In the genomic region with DNA sequence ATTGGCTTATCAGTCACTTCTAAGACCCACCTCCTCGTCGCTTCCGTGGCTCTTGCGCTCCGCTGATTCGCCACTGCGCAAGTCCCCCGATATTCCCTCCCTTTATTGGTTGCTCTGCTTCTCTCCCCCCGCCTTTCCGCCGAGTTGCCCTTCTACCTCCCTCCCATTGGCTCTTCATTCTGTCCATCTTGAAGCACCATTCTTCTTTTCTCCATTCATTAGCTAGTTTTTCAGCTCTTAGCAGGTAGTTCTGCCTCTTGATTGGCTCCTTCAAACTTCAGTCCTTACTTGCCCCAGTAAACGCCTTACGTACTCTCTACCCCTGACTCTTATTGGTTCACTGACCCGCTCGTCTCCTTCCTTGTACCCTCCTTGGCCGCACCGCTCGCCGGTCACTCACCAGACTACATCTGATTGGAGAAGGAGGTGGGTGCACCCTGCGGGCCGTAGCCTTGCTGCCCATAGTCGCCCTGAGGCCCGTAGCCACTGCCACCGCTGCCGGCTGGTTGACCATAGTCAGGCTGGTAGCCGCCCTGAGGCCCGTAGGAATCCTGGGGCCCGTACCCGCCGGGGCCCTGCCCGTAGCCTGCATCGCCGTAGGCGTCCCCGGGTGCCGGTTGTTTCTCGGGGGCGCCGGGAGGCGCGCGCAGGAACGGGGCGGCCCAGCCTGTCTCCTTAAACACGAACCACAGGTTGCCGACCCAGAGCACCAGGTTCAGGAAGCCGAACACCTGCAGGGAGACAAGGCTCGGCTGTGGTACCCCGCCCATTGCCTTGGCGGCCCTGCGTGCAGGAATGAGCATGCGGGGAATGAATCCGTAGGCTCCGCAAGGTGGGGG, we compare ENCODE assay signal across 8 cellular contexts. TPM values are rescaled to one million over a fixed set of nuclear protein-coding genes. Genes with fewer than 3 reads are reported as not detected.
DNase-seq lines count a peak whose midpoint lies in the region; ATAC-seq and TF ChIP-seq lines count a peak whose summit lies in the region.

No MANE protein-coding gene starts in this region.

- peak overlapping the region; percentile 48; the same call in 1 of the 2 replicates for H3K14ac ChIP-seq in IMR-90 (replicated peaks; ENCODE audit: low read depth, low read length)

- H3K79me2 ChIP-seq in PC-9 (ENCODE audit: low read depth): no peaks in the 10 kb centered on the region

- H3K4me3 ChIP-seq in IMR-90 (ENCODE audit: insufficient read depth, low read depth, low read length): peak overlapping the region; percentile 64
- peak overlapping the region; percentile 57; the same call in 1 of the 2 replicates for H3K4me3 ChIP-seq in PC-9
- peak overlapping the region; percentile 62 to 74 (median 69) for H3K4me3 ChIP-seq in esophagus muscularis mucosa
- H3K4me3 ChIP-seq in muscle layer of duodenum (ENCODE audit: low read depth in 1 of 2, low read length in 2 of 2): peak overlapping the region; percentile 61 to 74

- H2AFZ ChIP-seq in IMR-90 (replicated peaks; ENCODE audit: low read length, poor library complexity): peak overlapping the region; percentile 88
- H2AFZ ChIP-seq in PC-9: 0 out of 2 replicates have a peak overlapping the region, but pooled peaks have one; percentile 48

- H2BK20ac ChIP-seq in IMR-90 (ENCODE audit: low read depth, low read length): no peak overlapping the region

- H3K9ac ChIP-seq in IMR-90 (ENCODE audit: low read depth, low read length): peak overlapping the region; percentile 75

- H3K18ac ChIP-seq in IMR-90 (ENCODE audit: low read depth, low read length): no peak overlapping the region

- peak overlapping the region; percentile 89 for H3K4me3 Mint-ChIP-seq in stimulated activated memory B cell treated with anti-CD40 and anti-IgM and Interleukin-4, amounts not matched to agents 10 μg/mL and 1 μg/mL and 100 μg/mL, for 72 hours

- H3K9me3 ChIP-seq in IMR-90 (ENCODE audit: control insufficient read depth, insufficient read depth, low read length): no peaks in the 10 kb centered on the region
- no peaks in the 10 kb centered on the region for H3K9me3 ChIP-seq in PC-9 (ENCODE audit: insufficient read depth, low read depth)
- no peaks in the 10 kb centered on the region for H3K9me3 ChIP-seq in esophagus muscularis mucosa
- no peaks in the 10 kb centered on the region for H3K9me3 ChIP-seq in muscle layer of duodenum (ENCODE audit: control insufficient read depth in 1 of 2, low read length in 2 of 2)

- H3K9me1 ChIP-seq in IMR-90 (ENCODE audit: insufficient read depth, low read length): no peaks in the 10 kb centered on the region

- H2AK9ac ChIP-seq in IMR-90 (replicated peaks; ENCODE audit: low read depth, low read length, poor library complexity): peak overlapping the region; percentile 76

- H3K27ac Mint-ChIP-seq in stimulated activated memory B cell treated with anti-CD40 and anti-IgM and Interleukin-4, amounts not matched to agents 10 μg/mL and 1 μg/mL and 100 μg/mL, for 72 hours: peak overlapping the region; percentile 86

- dilution Hi-C loops in IMR-90 (cut with HindIII; ENCODE audit: low sequenced_read_pairs, unreplicated experiment): no loop called here

- H2BK5ac ChIP-seq in IMR-90 (ENCODE audit: low read depth, low read length, poor library complexity, severe bottlenecking): peak overlapping the region; percentile 41

- peaks cover 47% of the 10 kb centered on the region for H3K4me1 Mint-ChIP-seq in stimulated activated memory B cell treated with anti-CD40 and anti-IgM and Interleukin-4, amounts not matched to agents 10 μg/mL and 1 μg/mL and 100 μg/mL, for 72 hours

- H4K8ac ChIP-seq in IMR-90 (ENCODE audit: low read depth in 2 of 2, low read length in 2 of 2): peak overlapping the region in 1 of 2 experiments; percentile 72; a peak in 2 of 4 replicates

- no peak overlapping the region for H2AK5ac ChIP-seq in IMR-90 (ENCODE audit: low read depth, low read length)

- no peak for TF ChIP-seq RAD21 in IMR-90 (IDR thresholded peaks at IDR 0.05; ENCODE audit: low read length)

- CTCF ChIA-PET in IMR-90 (lab: Yijun Ruan, JAX): interaction anchor here (0.6 to 1.2 kb wide), 2 partner anchors 12 to 66 kb away, joined by 3 to 4 read pairs; no protein-coding TSS in a partner anchor
- CTCF ChIA-PET in PC-9 (lab: Charles Lee): interaction anchor here (1.0 kb wide), 1 partner anchor 35 kb away, joined by 3 read pairs; no protein-coding TSS in a partner anchor

- intact Hi-C loops in IMR-90 (cut with micrococcal nuclease): loop anchor here (5.0 kb wide), 1 partner anchor 561 kb away; no protein-coding TSS in a partner anchor
- intact Hi-C loops in PC-9 (cut with micrococcal nuclease; ENCODE audit: unreplicated experiment): loop anchor here (2.0 kb wide), 1 partner anchor 78 kb away; a partner anchor contains a TSS
- intact Hi-C loops in esophagus muscularis mucosa (cut with DNase I): loop anchor here (5.0 kb wide), 1 partner anchor 71 kb away; a partner anchor contains a TSS

- POLR2A ChIA-PET in IMR-90 (lab: Charles Lee; ENCODE audit: unreplicated experiment): interaction anchor here (0.5 to 1.0 kb wide), 3 partner anchors 24 to 692 kb away, joined by 3 to 5 read pairs (median 3); a partner anchor contains a TSS
- POLR2A ChIA-PET in PC-9 (lab: Charles Lee; ENCODE audit: unreplicated experiment): interaction anchor here (0.5 to 1.4 kb wide), 9 partner anchors 9 to 913 kb away, joined by 3 to 14 read pairs (median 7); a partner anchor contains a TSS

- no peak overlapping the region; the same call in 1 of the 2 replicates for H3K23ac ChIP-seq in IMR-90 (ENCODE audit: low read depth, low read length)

- no peak for TF ChIP-seq EP300 in esophagus muscularis mucosa (IDR thresholded peaks at IDR 0.05)

- peak overlapping the region; percentile 29; the same call in 1 of the 2 replicates for H3K4ac ChIP-seq in IMR-90 (ENCODE audit: low read depth, low read length)

- no peaks in the 10 kb centered on the region for H4K20me1 ChIP-seq in IMR-90 (ENCODE audit: insufficient read depth, low read length)
- no peaks in the 10 kb centered on the region for H4K20me1 ChIP-seq in PC-9 (ENCODE audit: insufficient read depth)

- peak; percentile 33; the same call in 1 of the 2 replicates for TF ChIP-seq POLR2A in IMR-90 (IDR thresholded peaks at IDR 0.05; ENCODE audit: low read depth, low read length)
- TF ChIP-seq POLR2A in esophagus muscularis mucosa (IDR thresholded peaks at IDR 0.05; ENCODE audit: low read depth): peak; percentile 15

- DNase-seq in DMS153 (lab: John Stamatoyannopoulos, UW) (peak; percentile 98), IMR-90 (peak; percentile 100), PC-9 (peak; percentile 79 to 95), esophagus muscularis mucosa (ENCODE audit: extremely low spot score) (peak; percentile 97)
- DNase-seq in activated T-cell treated with anti-CD3 and anti-CD28 coated beads, Interleukin-2, amount 50 U/mL, for 48 hours: peak; percentile 78 to 84

- no peaks in the 10 kb centered on the region for H3K9me3 Mint-ChIP-seq in stimulated activated memory B cell treated with anti-CD40 and anti-IgM and Interleukin-4, amounts not matched to agents 10 μg/mL and 1 μg/mL and 100 μg/mL, for 72 hours

- H3K36me3 Mint-ChIP-seq in stimulated activated memory B cell treated with anti-CD40 and anti-IgM and Interleukin-4, amounts not matched to agents 10 μg/mL and 1 μg/mL and 100 μg/mL, for 72 hours: no peaks in the 10 kb centered on the region

- no peak overlapping the region for H3K56ac ChIP-seq in IMR-90 (ENCODE audit: extremely low read depth, insufficient read depth, low read length)

- H3K4me2 ChIP-seq in IMR-90 (ENCODE audit: low read depth, low read length) (peak overlapping the region; percentile 81), PC-9 (peak overlapping the region; percentile 54)

- no peaks in the 10 kb centered on the region for H3K36me3 ChIP-seq in IMR-90 (ENCODE audit: control insufficient read depth, insufficient read depth, low read length)
- H3K36me3 ChIP-seq in PC-9 (ENCODE audit: low read depth): no peaks in the 10 kb centered on the region
- no peaks in the 10 kb centered on the region for H3K36me3 ChIP-seq in esophagus muscularis mucosa
- no peaks in the 10 kb centered on the region for H3K36me3 ChIP-seq in muscle layer of duodenum (ENCODE audit: control insufficient read depth in 1 of 2, insufficient read depth in 2 of 2, low read length in 2 of 2)

- H3K4me1 ChIP-seq in IMR-90 (ENCODE audit: control insufficient read depth, insufficient read depth, low read length) (no peaks in the 10 kb centered on the region; the same call in 1 of the 2 replicates), PC-9 (replicated peaks; ENCODE audit: insufficient read depth) (no peaks in the 10 kb centered on the region), esophagus muscularis mucosa (peaks cover 0 to 22% (median 16%) of the 10 kb centered on the region in 4 donors), muscle layer of duodenum (ENCODE audit: control insufficient read depth in 1 of 2, insufficient read depth in 2 of 2, low read length in 2 of 2) (no peaks in the 10 kb centered on the region)

- H3K27me3 ChIP-seq in IMR-90 (ENCODE audit: control insufficient read depth, insufficient read depth, low read length) (no peaks in the 10 kb centered on the region), PC-9 (ENCODE audit: insufficient read depth, low read depth) (no peaks in the 10 kb centered on the region), esophagus muscularis mucosa (no peaks in the 10 kb centered on the region), muscle layer of duodenum (ENCODE audit: low read depth, low read length) (no peaks in the 10 kb centered on the region)

- WGBS in IMR-90 (ENCODE audit: extremely low coverage in 2 of 2, insufficient read length in 1 of 2), 2 experiments: 34% methylated on average over 35 of the region's 54 CpGs; no CpG with 5 or more reads in 1 of the 2 experiments
- 38% methylated on average over 33 of the region's 54 CpGs for WGBS in esophagus muscularis mucosa

- ATAC-seq in GM21529 (IDR thresholded peaks at IDR 0.05; ENCODE audit: unreplicated experiment) (peak; percentile 91), IMR-90 (ENCODE audit: low read depth) (peak; percentile 90)
- peak; percentile 95 for ATAC-seq in stimulated activated memory B cell treated with anti-CD40 and anti-IgM and Interleukin-4, amounts not matched to agents 10 μg/mL and 1 μg/mL and 100 μg/mL, for 72 hours

- no peak overlapping the region for H4K5ac ChIP-seq in IMR-90 (ENCODE audit: low read depth, low read length)

- H3K27ac ChIP-seq in IMR-90 (ENCODE audit: insufficient read depth, low read length) (peak overlapping the region; percentile 37), PC-9 (0 out of 2 replicates have a peak overlapping the region, but pooled peaks have one; percentile 23), esophagus muscularis mucosa (replicated peaks in 1 of 4) (peak overlapping the region; percentile 89 to 92 (median 90)), muscle layer of duodenum (ENCODE audit: low read length) (peak overlapping the region; percentile 60)

- H3K79me1 ChIP-seq in IMR-90 (ENCODE audit: low read depth in 1 of 2, low read length in 2 of 2): no peaks in the 10 kb centered on the region; a peak in 1 of 4 replicates

- no peak overlapping the region for H2BK120ac ChIP-seq in IMR-90 (ENCODE audit: low read depth, low read length)

- no peaks in the 10 kb centered on the region for H3K9me2 ChIP-seq in PC-9 (ENCODE audit: insufficient read depth)

- no peaks in the 10 kb centered on the region for H3K27me3 Mint-ChIP-seq in stimulated activated memory B cell treated with anti-CD40 and anti-IgM and Interleukin-4, amounts not matched to agents 10 μg/mL and 1 μg/mL and 100 μg/mL, for 72 hours

- peak overlapping the region; percentile 51; the same call in 1 of the 2 replicates for H4K91ac ChIP-seq in IMR-90 (ENCODE audit: insufficient read depth, low read depth, low read length)

- no peak overlapping the region for H2BK15ac ChIP-seq in IMR-90 (ENCODE audit: low read depth, low read length)

- BruUV-seq in IMR-90 (replicated peaks; lab: Mats Ljungman, UMichigan): no TSS peak
- BruUV-seq in PC-9 (replicated peaks; lab: Mats Ljungman, UMichigan): TSS peak; percentile 83

- TF ChIP-seq CTCF in IMR-90 (conservative IDR thresholded peaks at IDR 0.05; ENCODE audit: low read depth, low read length): no peak
- no peak for TF ChIP-seq CTCF in PC-9 (conservative IDR thresholded peaks at IDR 0.05)
- no peak for TF ChIP-seq CTCF in esophagus muscularis mucosa (IDR thresholded peaks at IDR 0.05)

- in situ Hi-C loops in IMR-90 (cut with MboI; ENCODE audit: low sequenced_read_pairs): no loop called here

- H3F3A ChIP-seq in PC-9 (ENCODE audit: insufficient read depth, low read depth): no peaks in the 10 kb centered on the region

RNA-seq across cellular contexts. Expression of a gene that starts 5.1 kb away (rescaled TPM):
- total RNA-seq in IMR-90 (2012; rRNA removed): 3.1 and 3.4 TPM in 2 replicates
- 6.4 and 6.8 TPM in 2 replicates for polyA plus RNA-seq in IMR-90 (2012; rRNA removed)
- polyA plus RNA-seq in IMR-90 (2012; cell fraction: cytosol; rRNA removed): 4.0 and 7.7 TPM in 2 replicates
- 21.5 and 50.0 TPM in 2 replicates for polyA plus RNA-seq in IMR-90 (2012; cell fraction: nucleus; rRNA removed; ENCODE audit: low replicate concordance)
- 13.1 and 13.5 TPM in 2 replicates for total RNA-seq in PC-9 (2021)
- 10 to 100 TPM in 3 of 4 donors, 1 to 10 TPM in 1; 7.6 to 16.2 (median 12.3) TPM for total RNA-seq in esophagus muscularis mucosa

RNA-seq across cellular contexts. Expression of a gene that starts 8.7 kb away (rescaled TPM):
- total RNA-seq in IMR-90 (2012; rRNA removed) (under 0.01 TPM in 1 of 2 replicates, not detected in the other), PC-9 (2021) (0.44 and 0.63 TPM in 2 replicates), esophagus muscularis mucosa (10 to 100 TPM in 1 of 4 donors, 1 to 10 TPM in 3; 4.5 to 12.0 (median 6.1) TPM)
- polyA plus RNA-seq in IMR-90 (2012; rRNA removed): 0.05 and 0.06 TPM in 2 replicates
- polyA plus RNA-seq in IMR-90 (2012; cell fraction: cytosol; rRNA removed): 0.02 and 0.08 TPM in 2 replicates
- 0.09 and 0.16 TPM in 2 replicates for polyA plus RNA-seq in IMR-90 (2012; cell fraction: nucleus; rRNA removed; ENCODE audit: low replicate concordance)

RNA-seq across cellular contexts. Expression of a gene that starts 19.6 kb away (rescaled TPM):
- total RNA-seq in IMR-90 (2012; rRNA removed): 22.6 and 29.2 TPM in 2 replicates
- polyA plus RNA-seq in IMR-90 (2012; rRNA removed): 149 and 156 TPM in 2 replicates
- polyA plus RNA-seq in IMR-90 (2012; cell fraction: cytosol; rRNA removed): 125 and 134 TPM in 2 replicates
- polyA plus RNA-seq in IMR-90 (2012; cell fraction: nucleus; rRNA removed; ENCODE audit: low replicate concordance): 31.7 and 42.9 TPM in 2 replicates
- total RNA-seq in PC-9 (2021): 90.0 and 94.5 TPM in 2 replicates
- total RNA-seq in esophagus muscularis mucosa: 100 to 1,000 TPM in 1 of 4 donors, 10 to 100 TPM in 3; 55.3 to 101 (median 76.3) TPM

RNA-seq across cellular contexts. Expression of a gene that starts 28.7 kb away (rescaled TPM):
- total RNA-seq in IMR-90 (2012; rRNA removed) (0.56 and 0.72 TPM in 2 replicates), PC-9 (2021) (1.8 and 2.0 TPM in 2 replicates), esophagus muscularis mucosa (1 to 10 TPM; 1.5 to 4.2 (median 3.6) TPM)
- polyA plus RNA-seq in IMR-90 (2012; rRNA removed): 1.0 and 1.1 TPM in 2 replicates
- polyA plus RNA-seq in IMR-90 (2012; cell fraction: cytosol; rRNA removed): 0.68 and 1.5 TPM in 2 replicates
- polyA plus RNA-seq in IMR-90 (2012; cell fraction: nucleus; rRNA removed; ENCODE audit: low replicate concordance): 1.5 and 2.2 TPM in 2 replicates

RNA-seq across cellular contexts. Expression of a gene that starts 41.9 kb away (rescaled TPM):
- total RNA-seq in IMR-90 (2012; rRNA removed) (not detected in 2 replicates), PC-9 (2021) (not detected in 2 replicates), esophagus muscularis mucosa (under 1 TPM; under 0.01 to 0.42 (median 0.06) TPM)
- not detected in 2 replicates for polyA plus RNA-seq in IMR-90 (2012; rRNA removed)
- not detected in 2 replicates for polyA plus RNA-seq in IMR-90 (2012; cell fraction: cytosol; rRNA removed)
- polyA plus RNA-seq in IMR-90 (2012; cell fraction: nucleus; rRNA removed; ENCODE audit: low replicate concordance): not detected in 2 replicates

Comparison
In these comparisons a context has a peak if more than half of its experiments do, and no peak if none do; other contexts are left out.
1. Peak in every context shown above with its lines: DNase-seq, ATAC-seq, H3K4me3 ChIP-seq and H3K27ac ChIP-seq.
2. H3K27ac ChIP-seq: peak in every context shown above with its lines; median percentile 90 in esophagus muscularis mucosa; 60 in muscle layer of duodenum; 37 in IMR-90; 23 in PC-9.